ENCODE assay signal across 6 cellular contexts in genomic region chr15:40847225-40847961, GRCh38.
DNase-seq lines count a peak whose midpoint lies in the region; ATAC-seq lines count a peak whose summit lies in the region.

No MANE protein-coding gene starts in this region.

- peaks cover 12% of the 10 kb centered on the region for H3K36me3 Mint-ChIP-seq in stimulated activated effector memory CD8-positive, alpha-beta T cell treated with anti-CD3 and anti-CD28 coated beads, Interleukin-12 subunit alpha, Interleukin-12 subunit beta, amount 100 ng/mL, for 72 hours

- no peaks in the 10 kb centered on the region for H3K9me3 Mint-ChIP-seq in stimulated activated effector memory CD8-positive, alpha-beta T cell treated with anti-CD3 and anti-CD28 coated beads, Interleukin-12 subunit alpha, Interleukin-12 subunit beta, amount 100 ng/mL, for 72 hours

- H3K4me1 Mint-ChIP-seq in stimulated activated effector memory CD8-positive, alpha-beta T cell treated with anti-CD3 and anti-CD28 coated beads, Interleukin-12 subunit alpha, Interleukin-12 subunit beta, amount 100 ng/mL, for 72 hours, result peaks cover 18% of the 10 kb centered on the region

- ATAC-seq in stimulated activated effector memory CD8-positive, alpha-beta T cell treated with anti-CD3 and anti-CD28 coated beads, Interleukin-12 subunit alpha, Interleukin-12 subunit beta, amount 100 ng/mL, for 72 hours, result no peak

- H3K27ac Mint-ChIP-seq in stimulated activated effector memory CD8-positive, alpha-beta T cell treated with anti-CD3 and anti-CD28 coated beads, Interleukin-12 subunit alpha, Interleukin-12 subunit beta, amount 100 ng/mL, for 72 hours, result peak overlapping the region; percentile 10

- DNase-seq in stimulated activated CD4-positive, alpha-beta T cell treated with anti-CD3 and anti-CD28 coated beads, Interleukin-15, amount 100 ng/mL, for 24 hours, result peak; percentile 18
- no peak for DNase-seq in stimulated activated CD4-positive, alpha-beta T cell treated with anti-CD3 and anti-CD28 coated beads, Interleukin-12 subunit alpha, Interleukin-12 subunit beta, amount 100 ng/mL, for 4 hours
- peak; percentile 35 for DNase-seq in NCI-H2227 treated with DMSO at 0.1 percent for 48 hours (lab: John Stamatoyannopoulos, UW)
- peak; percentile 62 for DNase-seq in epidermal melanocyte (ENCODE audit: insufficient read length, low spot score)
- DNase-seq in stimulated activated effector memory CD8-positive, alpha-beta T cell treated with anti-CD3 and anti-CD28 coated beads, Interleukin-12 subunit alpha, Interleukin-12 subunit beta, amount 100 ng/mL, for 72 hours (ENCODE audit: low spot score in 2 of 2), result no peak
- DNase-seq in activated T-cell treated with anti-CD3 and anti-CD28 coated beads, Interleukin-2, amount 50 U/mL, for 1 hour, result no peak

- no peak overlapping the region for H3K4me3 Mint-ChIP-seq in stimulated activated effector memory CD8-positive, alpha-beta T cell treated with anti-CD3 and anti-CD28 coated beads, Interleukin-12 subunit alpha, Interleukin-12 subunit beta, amount 100 ng/mL, for 72 hours

Comparison
In these comparisons a context has a peak if more than half of its experiments do, and no peak if none do; other contexts are left out.
1. DNase-seq: peak in stimulated activated CD4-positive, alpha-beta T cell treated with anti-CD3 and anti-CD28 coated beads, Interleukin-15, amount 100 ng/mL, for 24 hours (single experiment), NCI-H2227 treated with DMSO at 0.1 percent for 48 hours (single experiment) and epidermal melanocyte (single experiment); none in stimulated activated CD4-positive, alpha-beta T cell treated with anti-CD3 and anti-CD28 coated beads, Interleukin-12 subunit alpha, Interleukin-12 subunit beta, amount 100 ng/mL, for 4 hours (single experiment), stimulated activated effector memory CD8-positive, alpha-beta T cell treated with anti-CD3 and anti-CD28 coated beads, Interleukin-12 subunit alpha, Interleukin-12 subunit beta, amount 100 ng/mL, for 72 hours (0 of 2) and activated T-cell treated with anti-CD3 and anti-CD28 coated beads, Interleukin-2, amount 50 U/mL, for 1 hour (single experiment).